Comparison of ENCODE assay signal across 21 cellular contexts in genomic region chr7:102220229-102220850, GRCh38.
A peak's percentile ranks its signal among the peaks of the same experiment; 100 is the strongest.
DNase-seq lines count a peak whose midpoint lies in the region; ATAC-seq and TF ChIP-seq lines count a peak whose summit lies in the region.
"Had no signal": no experiment of that assay in that cellular context is flagged by ENCODE, and none has a peak within 500 bp of the region (broad histone marks: within the 10 kb centered on the region; RNA-seq: fewer than 3 reads in every experiment).

No MANE protein-coding gene starts in this region.

- peaks cover 4% of the 10 kb centered on the region for H3K27me3 Mint-ChIP-seq in neural progenitor cell (ENCODE audit: insufficient read depth, low read depth)
- H3K27me3 Mint-ChIP-seq: activated naive CD4-positive, alpha-beta T cell treated with anti-CD3 and anti-CD28 coated beads, Interleukin-2, amount 10 ng/mL, durations not matched to agents 7 days and 5 days; progenitor cell of endocrine pancreas; T-cell had no signal

- no peaks in the 10 kb centered on the region for H3K79me2 ChIP-seq in neural progenitor cell (ENCODE audit: low read depth)

- H3K9me3 Mint-ChIP-seq in neural progenitor cell = no peaks in the 10 kb centered on the region
- H3K9me3 Mint-ChIP-seq: activated naive CD4-positive, alpha-beta T cell treated with anti-CD3 and anti-CD28 coated beads, Interleukin-2, amount 10 ng/mL, durations not matched to agents 7 days and 5 days; activated T-cell treated with anti-CD3 and anti-CD28 coated beads, Interleukin-2, amount 50 U/mL, for 72 hours; nephron progenitor cell; T-cell had no signal

- ATAC-seq in HG03521 (IDR thresholded peaks at IDR 0.05; ENCODE audit: unreplicated experiment) = no peak
- ATAC-seq in GM21619 (IDR thresholded peaks at IDR 0.05; ENCODE audit: unreplicated experiment) = no peak
- ATAC-seq in HG02610 (IDR thresholded peaks at IDR 0.05; ENCODE audit: unreplicated experiment) = no peak
- ATAC-seq: activated T-cell treated with anti-CD3 and anti-CD28 coated beads, Interleukin-2, amount 50 U/mL, for 72 hours; T-cell; upper lobe of right lung had no signal

- DNase-seq in ELF-1 (ENCODE audit: low read depth, low spot score) (peak; percentile 22), NCI-H226 (peak; percentile 18), choroid plexus epithelial cell (ENCODE audit: low read depth) (peak; percentile 11), neural progenitor cell (ENCODE audit: low spot score) (peak; percentile 26), SHP77 treated with DMSO at 0.1 percent for 48 hours (lab: John Stamatoyannopoulos, UW) (no peak)
- DNase-seq: activated naive CD4-positive, alpha-beta T cell treated with anti-CD3 and anti-CD28 coated beads, Interleukin-2, amount 10 ng/mL, durations not matched to agents 7 days and 5 days; activated T-cell treated with anti-CD3 and anti-CD28 coated beads, Interleukin-2, amount 50 U/mL, for 72 hours; amygdala; left ventricle myocardium inferior; NCI-H146; NCI-H524 treated with DMSO at 0.1 percent for 48 hours; nephron progenitor cell; T-cell; upper lobe of right lung had no signal

- H3K9ac ChIP-seq in neural progenitor cell = no peak overlapping the region

- TF ChIP-seq CTCF in choroid plexus epithelial cell (conservative IDR thresholded peaks at IDR 0.05; ENCODE audit: low read depth, low read length) (peak; percentile 11), neural progenitor cell (IDR thresholded peaks at IDR 0.05) (no peak)

- H3K4me1 ChIP-seq in neural progenitor cell = no peaks in the 10 kb centered on the region
- H3K4me1 ChIP-seq: upper lobe of right lung had no signal

- peaks cover 7% of the 10 kb centered on the region for H3K36me3 Mint-ChIP-seq in neural progenitor cell
- H3K36me3 Mint-ChIP-seq: activated naive CD4-positive, alpha-beta T cell treated with anti-CD3 and anti-CD28 coated beads, Interleukin-2, amount 10 ng/mL, durations not matched to agents 7 days and 5 days had no signal

- H3K9me3 ChIP-seq in neural progenitor cell (ENCODE audit: low read depth) = no peaks in the 10 kb centered on the region
- H3K9me3 ChIP-seq: left ventricle myocardium inferior, upper lobe of right lung had no signal

- no peak overlapping the region for H3K4me2 ChIP-seq in neural progenitor cell

- H4K20me1 ChIP-seq in neural progenitor cell (ENCODE audit: low read depth) = no peaks in the 10 kb centered on the region

- no peak overlapping the region for H3K27ac ChIP-seq in neural progenitor cell
- H3K27ac ChIP-seq: C4-2B, dorsolateral prefrontal cortex, HL-60, left ventricle myocardium inferior, upper lobe of right lung had no signal

- H3K4me1 Mint-ChIP-seq in neural progenitor cell = no peaks in the 10 kb centered on the region

- no peaks in the 10 kb centered on the region for H3K27me3 ChIP-seq in neural progenitor cell
- H3K27me3 ChIP-seq: dorsolateral prefrontal cortex, upper lobe of right lung had no signal

- H3K27ac Mint-ChIP-seq in neural progenitor cell = no peak overlapping the region
- H3K27ac Mint-ChIP-seq: activated naive CD4-positive, alpha-beta T cell treated with anti-CD3 and anti-CD28 coated beads, Interleukin-2, amount 10 ng/mL, durations not matched to agents 7 days and 5 days; progenitor cell of endocrine pancreas; T-cell had no signal

- H2AFZ ChIP-seq in neural progenitor cell (replicated peaks) = no peak overlapping the region

- no peak overlapping the region for H3K4me3 Mint-ChIP-seq in neural progenitor cell
- H3K4me3 Mint-ChIP-seq: activated naive CD4-positive, alpha-beta T cell treated with anti-CD3 and anti-CD28 coated beads, Interleukin-2, amount 10 ng/mL, durations not matched to agents 7 days and 5 days; activated T-cell treated with anti-CD3 and anti-CD28 coated beads, Interleukin-2, amount 50 U/mL, for 72 hours; nephron progenitor cell; T-cell had no signal

- no peaks in the 10 kb centered on the region for H3K36me3 ChIP-seq in neural progenitor cell
- H3K36me3 ChIP-seq: left ventricle myocardium inferior had no signal

- H3K4me3 ChIP-seq in choroid plexus epithelial cell (ENCODE audit: low read depth, low read length) (no peak overlapping the region), neural progenitor cell (no peak overlapping the region)
- H3K4me3 ChIP-seq: dorsolateral prefrontal cortex, left ventricle myocardium inferior, upper lobe of right lung had no signal

- no peaks in the 10 kb centered on the region for H3F3A ChIP-seq in neural progenitor cell (ENCODE audit: low read depth)
